In the genomic region with DNA sequence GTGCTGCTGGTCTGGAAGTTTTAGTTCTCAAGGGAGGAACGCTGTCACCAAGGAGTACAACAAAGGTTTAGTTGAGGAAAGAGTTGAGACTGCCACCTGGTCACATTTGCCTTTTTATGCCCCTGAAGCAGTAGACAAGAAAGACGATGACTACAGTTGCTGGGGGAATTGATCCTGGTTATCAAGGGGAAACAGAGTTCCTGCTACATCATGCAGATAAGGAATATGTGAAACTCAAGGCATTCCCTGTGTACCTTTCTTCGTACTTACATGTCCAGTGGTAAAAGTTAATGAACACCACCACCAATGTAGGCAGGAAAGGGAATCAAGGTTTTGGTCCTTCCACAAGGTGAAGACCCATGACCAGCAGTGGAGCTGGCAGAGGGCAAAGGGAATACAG, we compare ENCODE assay signal across 38 cellular contexts.
"Had no signal": no experiment of that assay in that cellular context is flagged by ENCODE, and none has a peak within 500 bp of the region (broad histone marks: within the 10 kb centered on the region; RNA-seq: fewer than 3 reads in every experiment).

No MANE protein-coding gene starts in this region.

- H3K27ac Mint-ChIP-seq: activated B cell treated with CpG ODN at 0.5 μM for 24 hours; activated CD8-positive, alpha-beta T cell treated with anti-CD3 and anti-CD28 coated beads for 36 hours; activated naive CD8-positive, alpha-beta T cell treated with anti-CD3 and anti-CD28 coated beads for 36 hours; activated T-cell treated with anti-CD3 and anti-CD28 coated beads, Interleukin-2, amount 50 U/mL, for 72 hours; activated T-helper 17 cell treated with anti-CD3 and anti-CD28 coated beads, Interleukin-2, amount 50 U/mL, for 72 hours; T-helper 1 cell treated with Interleukin-12 subunit alpha and Interleukin-12 subunit beta and Interleukin-4 antibody, amounts not matched to agents 30 μg/mL and 1 μg/mL, for 36 hours; T-helper 2 cell treated with Interferon-gamma antibody and Interleukin-4, amounts not matched to agents 5 μg/mL and 100 μg/mL, for 36 hours had no signal

- H3K4me1 Mint-ChIP-seq: activated naive CD8-positive, alpha-beta T cell treated with anti-CD3 and anti-CD28 coated beads for 36 hours; activated T-helper 17 cell treated with anti-CD3 and anti-CD28 coated beads, Interleukin-2, amount 50 U/mL, for 72 hours; central memory CD8-positive, alpha-beta T cell had no signal

- H3K9me3 Mint-ChIP-seq: activated B cell treated with CpG ODN at 0.5 μM for 24 hours; activated CD8-positive, alpha-beta T cell treated with anti-CD3 and anti-CD28 coated beads for 36 hours; activated naive CD8-positive, alpha-beta T cell treated with anti-CD3 and anti-CD28 coated beads for 36 hours; activated T-cell treated with anti-CD3 and anti-CD28 coated beads, Interleukin-2, amount 50 U/mL, for 72 hours; central memory CD8-positive, alpha-beta T cell; IgD-negative memory B cell; T-helper 1 cell treated with Interleukin-12 subunit alpha and Interleukin-12 subunit beta and Interleukin-4 antibody, amounts not matched to agents 30 μg/mL and 1 μg/mL, for 36 hours; T-helper 2 cell treated with Interferon-gamma antibody and Interleukin-4, amounts not matched to agents 5 μg/mL and 100 μg/mL, for 36 hours had no signal

- H3K36me3 Mint-ChIP-seq: activated naive CD8-positive, alpha-beta T cell treated with anti-CD3 and anti-CD28 coated beads for 36 hours; IgD-negative memory B cell had no signal

- H3K4me3 ChIP-seq: cardiac muscle cell, Peyer's patch, SJSA1 had no signal

- H3K27me3 ChIP-seq: brain microvascular endothelial cell, cardiac muscle cell, Peyer's patch had no signal

- DNase-seq: activated B cell treated with CpG ODN at 0.5 μM for 24 hours; activated CD4-positive, alpha-beta T cell treated with anti-CD3 and anti-CD28 coated beads for 48 hours; activated CD4-positive, alpha-beta T cell treated with anti-CD3 and anti-CD28 coated beads, Interleukin-2, amount 50 U/mL, for 4 hours; activated CD4-positive, CD25-positive, alpha-beta regulatory T cell treated with anti-CD3 and anti-CD28 coated beads, Interleukin-2, amount 50 U/mL, for 72 hours; activated CD8-positive, alpha-beta T cell treated with anti-CD3 and anti-CD28 coated beads for 36 hours; activated effector memory CD4-positive, alpha-beta T cell treated with anti-CD3 and anti-CD28 coated beads, Interleukin-2, amount 50 U/mL, for 16 hours; activated naive CD4-positive, alpha-beta T cell; activated naive CD4-positive, alpha-beta T cell treated with anti-CD3 and anti-CD28 coated beads, Interleukin-2, amount 50 U/mL, for 16 hours; activated naive CD8-positive, alpha-beta T cell treated with anti-CD3 and anti-CD28 coated beads for 36 hours; activated T-cell treated with anti-CD3 and anti-CD28 coated beads, Interleukin-2, amount 50 U/mL, for 1 hour; activated T-cell treated with anti-CD3 and anti-CD28 coated beads, Interleukin-2, amount 50 U/mL, for 72 hours; amniotic stem cell; aorta; brain microvascular endothelial cell; Kasumi-1; KG1; MM.1S; NCI-H1092 treated with DMSO at 0.1 percent for 48 hours; NCI-H146; NCI-H187; NCI-H2029 treated with DMSO at 0.1 percent for 48 hours; NCI-H2107; NCI-H2171; NCI-H510A; NCI-H526; NCI-H748 treated with DMSO at 0.1 percent for 48 hours; PC-3; Peyer's patch; RPMI8226; SHP77 treated with DMSO at 0.1 percent for 48 hours; SK-N-SH had no signal

- H3K4me3 Mint-ChIP-seq: activated B cell treated with CpG ODN at 0.5 μM for 24 hours; activated CD8-positive, alpha-beta T cell treated with anti-CD3 and anti-CD28 coated beads for 36 hours; activated naive CD8-positive, alpha-beta T cell treated with anti-CD3 and anti-CD28 coated beads for 36 hours; activated T-cell treated with anti-CD3 and anti-CD28 coated beads, Interleukin-2, amount 50 U/mL, for 72 hours; activated T-helper 17 cell treated with anti-CD3 and anti-CD28 coated beads, Interleukin-2, amount 50 U/mL, for 72 hours; central memory CD8-positive, alpha-beta T cell; IgD-negative memory B cell; T-helper 1 cell treated with Interleukin-12 subunit alpha and Interleukin-12 subunit beta and Interleukin-4 antibody, amounts not matched to agents 30 μg/mL and 1 μg/mL, for 36 hours; T-helper 2 cell treated with Interferon-gamma antibody and Interleukin-4, amounts not matched to agents 5 μg/mL and 100 μg/mL, for 36 hours had no signal

- H3K36me3 ChIP-seq: brain microvascular endothelial cell, cardiac muscle cell, Peyer's patch, SJSA1 had no signal
